In the genomic region with DNA sequence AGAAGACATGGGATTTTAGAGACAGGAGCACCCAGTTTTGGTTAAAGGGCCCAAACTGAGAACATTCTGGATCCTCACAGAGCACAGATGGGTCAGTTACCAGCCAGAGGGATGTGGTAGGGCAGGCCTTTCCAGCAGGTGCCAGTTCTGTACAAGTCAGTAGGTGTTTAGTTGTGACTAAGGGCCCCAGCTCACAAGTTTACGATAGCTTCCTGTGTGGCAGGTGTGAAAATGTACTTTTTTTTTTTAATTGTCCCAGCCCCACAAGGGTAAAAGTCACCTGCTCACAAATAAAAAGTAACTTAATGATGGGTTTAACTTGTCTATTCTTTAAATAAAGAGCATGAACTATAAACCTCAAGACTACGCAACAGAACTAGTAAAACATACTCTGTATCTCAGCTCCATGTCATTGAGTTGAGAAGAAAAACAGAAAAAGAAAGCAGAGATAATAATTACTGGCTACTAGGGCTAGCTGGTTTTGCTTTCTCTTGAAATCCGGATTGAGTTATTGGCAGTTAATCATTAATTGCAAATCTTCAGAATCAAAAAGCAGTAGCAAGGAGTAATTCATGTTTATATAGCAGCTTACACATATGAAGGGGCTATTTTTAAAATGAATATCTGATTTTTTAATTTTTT, we compare ENCODE assay signal across 1 cellular context.
TF ChIP-seq lines count a peak whose summit lies in the region.

No MANE protein-coding gene starts in this region.

TF ChIP-seq in SK-N-SH, 30 proteins besides CTCF, POLR2A, EP300 and RAD21 (continued from another document):
- no peak for TF ChIP-seq YY1 (IDR thresholded peaks at IDR 0.05; ENCODE audit: low read depth)
- no peak for TF ChIP-seq SIN3A (IDR thresholded peaks at IDR 0.05; ENCODE audit: borderline replicate concordance, low read depth, low read length)
- TF ChIP-seq, protein P1, sequence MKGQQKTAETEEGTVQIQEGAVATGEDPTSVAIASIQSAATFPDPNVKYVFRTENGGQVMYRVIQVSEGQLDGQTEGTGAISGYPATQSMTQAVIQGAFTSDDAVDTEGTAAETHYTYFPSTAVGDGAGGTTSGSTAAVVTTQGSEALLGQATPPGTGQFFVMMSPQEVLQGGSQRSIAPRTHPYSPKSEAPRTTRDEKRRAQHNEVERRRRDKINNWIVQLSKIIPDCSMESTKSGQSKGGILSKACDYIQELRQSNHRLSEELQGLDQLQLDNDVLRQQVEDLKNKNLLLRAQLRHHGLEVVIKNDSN (IDR thresholded peaks at IDR 0.05; ENCODE audit: borderline replicate concordance, low read depth), result no peak
- no peak for TF ChIP-seq GABPA (IDR thresholded peaks at IDR 0.05; ENCODE audit: low read depth)
- no peak for TF ChIP-seq CHD2 (IDR thresholded peaks at IDR 0.05; ENCODE audit: low read length, partially characterized antibody)
- TF ChIP-seq FOXM1 (IDR thresholded peaks at IDR 0.05; ENCODE audit: low read depth), result no peak
- no peak for TF ChIP-seq RFX5 (IDR thresholded peaks at IDR 0.05; ENCODE audit: low read length)
- TF ChIP-seq, protein P2, sequence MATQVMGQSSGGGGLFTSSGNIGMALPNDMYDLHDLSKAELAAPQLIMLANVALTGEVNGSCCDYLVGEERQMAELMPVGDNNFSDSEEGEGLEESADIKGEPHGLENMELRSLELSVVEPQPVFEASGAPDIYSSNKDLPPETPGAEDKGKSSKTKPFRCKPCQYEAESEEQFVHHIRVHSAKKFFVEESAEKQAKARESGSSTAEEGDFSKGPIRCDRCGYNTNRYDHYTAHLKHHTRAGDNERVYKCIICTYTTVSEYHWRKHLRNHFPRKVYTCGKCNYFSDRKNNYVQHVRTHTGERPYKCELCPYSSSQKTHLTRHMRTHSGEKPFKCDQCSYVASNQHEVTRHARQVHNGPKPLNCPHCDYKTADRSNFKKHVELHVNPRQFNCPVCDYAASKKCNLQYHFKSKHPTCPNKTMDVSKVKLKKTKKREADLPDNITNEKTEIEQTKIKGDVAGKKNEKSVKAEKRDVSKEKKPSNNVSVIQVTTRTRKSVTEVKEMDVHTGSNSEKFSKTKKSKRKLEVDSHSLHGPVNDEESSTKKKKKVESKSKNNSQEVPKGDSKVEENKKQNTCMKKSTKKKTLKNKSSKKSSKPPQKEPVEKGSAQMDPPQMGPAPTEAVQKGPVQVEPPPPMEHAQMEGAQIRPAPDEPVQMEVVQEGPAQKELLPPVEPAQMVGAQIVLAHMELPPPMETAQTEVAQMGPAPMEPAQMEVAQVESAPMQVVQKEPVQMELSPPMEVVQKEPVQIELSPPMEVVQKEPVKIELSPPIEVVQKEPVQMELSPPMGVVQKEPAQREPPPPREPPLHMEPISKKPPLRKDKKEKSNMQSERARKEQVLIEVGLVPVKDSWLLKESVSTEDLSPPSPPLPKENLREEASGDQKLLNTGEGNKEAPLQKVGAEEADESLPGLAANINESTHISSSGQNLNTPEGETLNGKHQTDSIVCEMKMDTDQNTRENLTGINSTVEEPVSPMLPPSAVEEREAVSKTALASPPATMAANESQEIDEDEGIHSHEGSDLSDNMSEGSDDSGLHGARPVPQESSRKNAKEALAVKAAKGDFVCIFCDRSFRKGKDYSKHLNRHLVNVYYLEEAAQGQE (IDR thresholded peaks at IDR 0.05; ENCODE audit: low read depth, low read length), result no peak
- TF ChIP-seq RXRA (IDR thresholded peaks at IDR 0.05; ENCODE audit: borderline replicate concordance, low read depth), result no peak
- TF ChIP-seq, protein P3, sequence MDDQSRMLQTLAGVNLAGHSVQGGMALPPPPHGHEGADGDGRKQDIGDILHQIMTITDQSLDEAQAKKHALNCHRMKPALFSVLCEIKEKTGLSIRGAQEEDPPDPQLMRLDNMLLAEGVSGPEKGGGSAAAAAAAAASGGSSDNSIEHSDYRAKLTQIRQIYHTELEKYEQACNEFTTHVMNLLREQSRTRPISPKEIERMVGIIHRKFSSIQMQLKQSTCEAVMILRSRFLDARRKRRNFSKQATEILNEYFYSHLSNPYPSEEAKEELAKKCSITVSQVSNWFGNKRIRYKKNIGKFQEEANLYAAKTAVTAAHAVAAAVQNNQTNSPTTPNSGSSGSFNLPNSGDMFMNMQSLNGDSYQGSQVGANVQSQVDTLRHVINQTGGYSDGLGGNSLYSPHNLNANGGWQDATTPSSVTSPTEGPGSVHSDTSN (IDR thresholded peaks at IDR 0.05), result no peak
- TF ChIP-seq USF2 (IDR thresholded peaks at IDR 0.05; ENCODE audit: borderline replicate concordance, low read depth, low read length), result no peak
- TF ChIP-seq MXI1 (IDR thresholded peaks at IDR 0.05; ENCODE audit: low read depth, low read length), result no peak
- no peak for TF ChIP-seq NFIC (IDR thresholded peaks at IDR 0.05; ENCODE audit: borderline replicate concordance)
- no peak for TF ChIP-seq TCF12 (IDR thresholded peaks at IDR 0.05)
- no peak for TF ChIP-seq FOXJ3 (CRISPR knock-in tag; IDR thresholded peaks at IDR 0.05)
- TF ChIP-seq ELF1 (IDR thresholded peaks at IDR 0.05), result no peak
- TF ChIP-seq MEF2A (IDR thresholded peaks at IDR 0.05; ENCODE audit: borderline replicate concordance, low read depth), result no peak
TF ChIP-seq in SK-N-SH: peak in this region for 0.
